ENCODE assay signal across 24 cellular contexts in genomic region chr1:46757956-46758304, GRCh38. TPM values are rescaled to one million over a fixed set of nuclear protein-coding genes. Genes with fewer than 3 reads are reported as not detected.
DNase-seq lines count a peak whose midpoint lies in the region; ATAC-seq, FAIRE-seq and TF ChIP-seq lines count a peak whose summit lies in the region.
"Had no signal": no experiment of that assay in that cellular context is flagged by ENCODE, and none has a peak within 500 bp of the region (broad histone marks: within the 10 kb centered on the region; RNA-seq: fewer than 3 reads in every experiment).

No MANE protein-coding gene starts in this region.

- H2AK5ac ChIP-seq in H1 (ENCODE audit: low read depth, low read length): no peak overlapping the region
- no peak overlapping the region for H2AK5ac ChIP-seq in mesendoderm (ENCODE audit: low read length)

- H2BK15ac ChIP-seq in H1 (ENCODE audit: low read length) (no peak overlapping the region), mesendoderm (replicated peaks; ENCODE audit: low read depth) (no peak overlapping the region)

- H3K79me1 ChIP-seq in H1 (ENCODE audit: low read depth, low read length): no peaks in the 10 kb centered on the region
- H3K79me1 ChIP-seq in mesendoderm (ENCODE audit: low read length): no peaks in the 10 kb centered on the region

- no peak overlapping the region for H4K5ac ChIP-seq in H1 (ENCODE audit: insufficient read length, low read depth, low read length)
- H4K5ac ChIP-seq in mesendoderm (ENCODE audit: low read length): no peak overlapping the region

- FAIRE-seq in H1 (lab: Jason Lieb, UNC): no peak
- FAIRE-seq: GM18507 had no signal

- H3K18ac ChIP-seq in H1 (ENCODE audit: extremely low read depth, low read length) (no peak overlapping the region), mesendoderm (ENCODE audit: low read length) (no peak overlapping the region)

- H2BK120ac ChIP-seq in H1 (replicated peaks; ENCODE audit: low read depth, low read length) (no peak overlapping the region), mesendoderm (ENCODE audit: low read depth, low read length) (no peak overlapping the region)

- no peak overlapping the region for H3K4me3 ChIP-seq in H1 (ENCODE audit: extremely low read depth in 1 of 4, insufficient read depth in 2 of 4, low read depth in 3 of 4, low read length in 4 of 4)
- no peak overlapping the region for H3K4me3 ChIP-seq in mesendoderm (ENCODE audit: low read length)
- no peak overlapping the region for H3K4me3 ChIP-seq in stomach
- no peak overlapping the region for H3K4me3 ChIP-seq in CD8-positive, alpha-beta memory T cell (ENCODE audit: low read length)
- H3K4me3 ChIP-seq: coronary artery, heart left ventricle had no signal

- H2BK5ac ChIP-seq in H1 (ENCODE audit: low read depth, low read length) (peak overlapping the region; percentile 73), mesendoderm (ENCODE audit: low read length) (no peak overlapping the region)

- CTCF ChIA-PET in H1 (lab: Charles Lee; ENCODE audit: partially characterized antibody): interaction anchor here (0.7 to 1.8 kb wide), 7 partner anchors 8 to 61 kb away, joined by 3 to 10 read pairs (median 4); no protein-coding TSS in a partner anchor
- CTCF ChIA-PET in CD8-positive, alpha-beta memory T cell (lab: Charles Lee): no interaction called here

- DNase-seq in H1 (ENCODE audit: low read depth in 1 of 2, low spot score in 2 of 2) (no peak), mesendoderm (peak; percentile 60), stomach (no peak), globus pallidus (ENCODE audit: low spot score) (no peak)
- no peak for DNase-seq in CD8-positive, alpha-beta memory T cell
- DNase-seq: activated CD4-positive, CD25-positive, alpha-beta regulatory T cell treated with anti-CD3 and anti-CD28 coated beads, Interleukin-2, amount 50 U/mL, for 72 hours; activated CD8-positive, alpha-beta T cell treated with anti-CD3 and anti-CD28 coated beads for 36 hours; activated effector memory CD4-positive, alpha-beta T cell treated with anti-CD3 and anti-CD28 coated beads, Interleukin-2, amount 50 U/mL, for 16 hours; activated T-cell treated with anti-CD3 and anti-CD28 coated beads for 4 hours; brain microvascular endothelial cell; C1 segment of cervical spinal cord; heart left ventricle; MV-4-11; NCI-H1694 treated with DMSO at 0.1 percent for 48 hours; right cardiac atrium; stimulated activated CD4-positive, alpha-beta T cell treated with anti-CD3 and anti-CD28 coated beads, Interleukin-15, amount 100 ng/mL, for 24 hours; T-helper 9 cell had no signal

- peaks cover 0 to 2% (median 0%) of the 10 kb centered on the region in 5 donors for H3K9me3 Mint-ChIP-seq in CD8-positive, alpha-beta memory T cell
- H3K9me3 Mint-ChIP-seq: activated CD8-positive, alpha-beta T cell treated with anti-CD3 and anti-CD28 coated beads for 36 hours had no signal

- H3K4me2 ChIP-seq in H1 (ENCODE audit: insufficient read depth in 1 of 2, low read depth in 2 of 2, low read length in 2 of 2) (peak overlapping the region; percentile 16 to 42; a peak in 2 of 4 replicates), mesendoderm (ENCODE audit: low read length) (no peak overlapping the region)

- H4K8ac ChIP-seq in H1 (ENCODE audit: extremely low read depth, insufficient read depth, low read length): no peak overlapping the region
- H4K8ac ChIP-seq in mesendoderm (ENCODE audit: low read depth, low read length): no peak overlapping the region

- 0 out of 2 replicates have a peak overlapping the region, but pooled peaks have one; percentile 6 for H2BK20ac ChIP-seq in H1 (ENCODE audit: low read length)

- H3K36me3 ChIP-seq in H1 (ENCODE audit: control insufficient read depth in 2 of 4, insufficient read depth in 4 of 4, low read length in 3 of 4) (no peaks in the 10 kb centered on the region), mesendoderm (ENCODE audit: control insufficient read depth, insufficient read depth, low read length) (no peaks in the 10 kb centered on the region), stomach (no peaks in the 10 kb centered on the region)
- no peaks in the 10 kb centered on the region for H3K36me3 ChIP-seq in CD8-positive, alpha-beta memory T cell (ENCODE audit: insufficient read depth, low read length)
- H3K36me3 ChIP-seq: brain microvascular endothelial cell, heart left ventricle had no signal

- H2AFZ ChIP-seq in H1 (ENCODE audit: low read length): 0 out of 2 replicates have a peak overlapping the region, but pooled peaks have one; percentile 7

- H3K14ac ChIP-seq in H1 (ENCODE audit: insufficient read length): no peak overlapping the region

- H3K27me3 Mint-ChIP-seq in CD8-positive, alpha-beta memory T cell: peaks cover 17 to 61% of the 10 kb centered on the region in 2 donors

- peaks cover 6% of the 10 kb centered on the region for H3K23me2 ChIP-seq in H1 (ENCODE audit: low read depth, low read length)

- H4K91ac ChIP-seq in H1 (replicated peaks; ENCODE audit: insufficient read length, low read length): no peak overlapping the region

- no peak for TF ChIP-seq RAD21 in Ishikawa (IDR thresholded peaks at IDR 0.05; ENCODE audit: low read depth)
- no peak for TF ChIP-seq RAD21 in H1 (IDR thresholded peaks at IDR 0.05 in 1 of 2, conservative IDR thresholded peaks at IDR 0.05 in 1 of 2; ENCODE audit: low read depth in 2 of 2, low read length in 2 of 2)

- no peaks in the 10 kb centered on the region for H3K4me1 Mint-ChIP-seq in CD8-positive, alpha-beta memory T cell

- H3K9ac ChIP-seq in H1 (replicated peaks in 1 of 4; ENCODE audit: extremely low read depth in 1 of 4, low read depth in 3 of 4, low read length in 3 of 4) (no peak overlapping the region), mesendoderm (ENCODE audit: low read length) (no peak overlapping the region)

- H3K79me2 ChIP-seq in H1 (ENCODE audit: control insufficient read depth in 1 of 2, insufficient read depth in 2 of 2, low read length in 2 of 2) (no peaks in the 10 kb centered on the region), mesendoderm (ENCODE audit: control insufficient read depth, insufficient read depth, low read length) (no peaks in the 10 kb centered on the region)

- no peaks in the 10 kb centered on the region for H4K20me1 ChIP-seq in H1 (replicated peaks in 1 of 2; ENCODE audit: control insufficient read depth in 1 of 2, insufficient read depth in 2 of 2, low read length in 2 of 2)

- H3K56ac ChIP-seq in H1 (replicated peaks; ENCODE audit: insufficient read length, low read depth, low read length) (no peak overlapping the region), mesendoderm (ENCODE audit: low read length) (no peak overlapping the region)

- peak overlapping the region; percentile 51; the same call in 1 of the 2 replicates for H2BK12ac ChIP-seq in H1 (ENCODE audit: low read depth, low read length)

- H3K27me3 ChIP-seq in H1 (replicated peaks in 1 of 4; ENCODE audit: control insufficient read depth in 3 of 4, extremely low read depth in 1 of 4, insufficient read depth in 3 of 4, low read length in 3 of 4): no peaks in the 10 kb centered on the region
- H3K27me3 ChIP-seq in mesendoderm (ENCODE audit: insufficient read depth, low read length, poor library complexity): no peaks in the 10 kb centered on the region
- no peaks in the 10 kb centered on the region for H3K27me3 ChIP-seq in stomach
- H3K27me3 ChIP-seq in CD8-positive, alpha-beta memory T cell (ENCODE audit: insufficient read depth, low read length, poor library complexity, severe bottlenecking): no peaks in the 10 kb centered on the region
- H3K27me3 ChIP-seq: brain microvascular endothelial cell had no signal

- H3K4me3 Mint-ChIP-seq in CD8-positive, alpha-beta memory T cell: no peak overlapping the region
- H3K4me3 Mint-ChIP-seq: activated CD8-positive, alpha-beta T cell treated with anti-CD3 and anti-CD28 coated beads for 36 hours had no signal

- H3K27ac Mint-ChIP-seq in CD8-positive, alpha-beta memory T cell: no peak overlapping the region
- H3K27ac Mint-ChIP-seq: activated CD8-positive, alpha-beta T cell treated with anti-CD3 and anti-CD28 coated beads for 36 hours had no signal

- peaks cover 4 to 13% (median 8%) of the 10 kb centered on the region in 4 experiments; a peak in 6 of 7 replicates for H3K4me1 ChIP-seq in H1 (replicated peaks in 1 of 4; ENCODE audit: control insufficient read depth in 3 of 4, insufficient read depth in 4 of 4, low read length in 3 of 4)
- H3K4me1 ChIP-seq in mesendoderm (ENCODE audit: control insufficient read depth, low read depth, low read length): peaks cover 9% of the 10 kb centered on the region
- H3K4me1 ChIP-seq in stomach: peaks cover 10 to 40% (median 21%) of the 10 kb centered on the region in 4 donors
- no peaks in the 10 kb centered on the region for H3K4me1 ChIP-seq in CD8-positive, alpha-beta memory T cell (ENCODE audit: insufficient read depth, low read length)
- H3K4me1 ChIP-seq: heart left ventricle had no signal

- TF ChIP-seq EP300 in Ishikawa (IDR thresholded peaks at IDR 0.05; ENCODE audit: borderline replicate concordance) (no peak), H1 (IDR thresholded peaks at IDR 0.05; ENCODE audit: borderline replicate concordance in 1 of 2, low read depth in 2 of 2, low read length in 2 of 2) (no peak), stomach (IDR thresholded peaks at IDR 0.05) (no peak)

- H3K23ac ChIP-seq in H1 (ENCODE audit: insufficient read length) (no peak overlapping the region), mesendoderm (ENCODE audit: low read length) (no peak overlapping the region)

- POLR2A ChIA-PET in H1 (lab: Charles Lee; ENCODE audit: partially characterized antibody): interaction anchor here (0.6 kb wide), 1 partner anchor 33 kb away, joined by 3 read pairs; no protein-coding TSS in a partner anchor
- POLR2A ChIA-PET in CD8-positive, alpha-beta memory T cell (lab: Charles Lee): no interaction called here

- TF ChIP-seq POLR2A in H1 (IDR thresholded peaks at IDR 0.05; ENCODE audit: control extremely low read depth in 1 of 2, low read depth in 2 of 2, low read length in 2 of 2) (no peak), stomach (IDR thresholded peaks at IDR 0.05) (no peak)

- H3K4ac ChIP-seq in H1 (replicated peaks; ENCODE audit: insufficient read length, low read depth, low read length): no peak overlapping the region
- H3K4ac ChIP-seq in mesendoderm (ENCODE audit: low read depth, low read length): no peak overlapping the region

- H3K9me3 ChIP-seq in H1 (ENCODE audit: insufficient read depth in 2 of 2, low read depth in 1 of 2, low read length in 1 of 2): no peaks in the 10 kb centered on the region; a peak in 1 of 4 replicates
- H3K9me3 ChIP-seq in stomach: no peaks in the 10 kb centered on the region
- H3K9me3 ChIP-seq in CD8-positive, alpha-beta memory T cell (ENCODE audit: low read length): no peaks in the 10 kb centered on the region

- TF ChIP-seq CTCF in H1 (IDR thresholded peaks at IDR 0.05; ENCODE audit: control extremely low read depth in 1 of 3, insufficient read depth in 1 of 3, low read depth in 1 of 3, low read length in 3 of 3) (no peak), stomach (IDR thresholded peaks at IDR 0.05) (no peak)

- H3K27ac ChIP-seq in H1 (ENCODE audit: low read depth, low read length) (no peak overlapping the region), mesendoderm (ENCODE audit: low read depth, low read length) (no peak overlapping the region), stomach (peak overlapping the region; percentile 44 to 67 (median 58))
- no peak overlapping the region for H3K27ac ChIP-seq in CD8-positive, alpha-beta memory T cell (ENCODE audit: low read depth, low read length)
- H3K27ac ChIP-seq: brain microvascular endothelial cell, coronary artery, heart left ventricle had no signal

- ATAC-seq in HG02588 (IDR thresholded peaks at IDR 0.05; ENCODE audit: unreplicated experiment) (no peak), HG03565 (IDR thresholded peaks at IDR 0.05; ENCODE audit: unreplicated experiment) (no peak)
- ATAC-seq: activated CD8-positive, alpha-beta T cell treated with anti-CD3 and anti-CD28 coated beads for 36 hours; heart left ventricle; right cardiac atrium had no signal

- H3K36me3 Mint-ChIP-seq in CD8-positive, alpha-beta memory T cell: no peaks in the 10 kb centered on the region

- intact Hi-C loops in stomach (cut with DNase I; ENCODE audit: low total_unique reads): no loop called here

RNA-seq across cellular contexts. Expression of gene EFCAB14, which starts 39.0 kb away (rescaled TPM):
- 36.9 and 40.4 TPM in 2 replicates for total RNA-seq in H1 (2021; fragmentation: NEBNext Ultra II Directional; extraction: Animal tissue kit (Norgen Biotek cat#: 25700))
- polyA plus RNA-seq in H1 (2011; rRNA removed) (14.0 and 19.4 TPM in 2 replicates), stomach (10 to 100 TPM; 19.6 to 59.6 (median 37.2) TPM)
- 20.0 TPM for polyA plus RNA-seq in H1 (2011; cell fraction: cytosol; rRNA removed)
- 18.3 TPM for polyA plus RNA-seq in H1 (2011; cell fraction: nucleus; rRNA removed)
- polyA plus RNA-seq in H1 (2012, experiment 1 of 2): 13.3 to 19.9 TPM (median 17.7 TPM) in 4 replicates
- 4.5 TPM for polyA plus RNA-seq in H1 (2012, experiment 2 of 2)
- polyA plus RNA-seq in H1 (2013, experiment 1 of 2): 35.7 TPM
- 37.0 TPM for polyA plus RNA-seq in H1 (2013, experiment 2 of 2)
- 28.2 and 35.7 TPM in 2 replicates for polyA minus RNA-seq in H1 (2011; rRNA and poly(A)+ RNA removed)
- 26.2 TPM for polyA minus RNA-seq in H1 (2011; cell fraction: cytosol; rRNA and poly(A)+ RNA removed)
- polyA minus RNA-seq in H1 (2011; cell fraction: nucleus; rRNA and poly(A)+ RNA removed): 37.0 TPM
- polyA plus RNA-seq in mesendoderm (2013, experiment 1 of 2): 26.7 TPM
- 27.1 TPM for polyA plus RNA-seq in mesendoderm (2013, experiment 2 of 2)
- total RNA-seq in stomach: 100 to 1,000 TPM in 3 of 5 donors, 10 to 100 TPM in 2; 45.5 to 164 (median 138) TPM
- 10 to 100 TPM; 41.2 to 43.5 TPM for total RNA-seq in CD8-positive, alpha-beta memory T cell
- 135 TPM for polyA plus RNA-seq in CD8-positive, alpha-beta memory T cell

RNA-seq across cellular contexts. Expression of gene CYP4B1, which starts 40.9 kb away (rescaled TPM):
- total RNA-seq in H1 (2021; fragmentation: NEBNext Ultra II Directional; extraction: Animal tissue kit (Norgen Biotek cat#: 25700)): not detected in 2 replicates
- 0.08 and 0.23 TPM in 2 replicates for polyA plus RNA-seq in H1 (2011; rRNA removed)
- 0.09 TPM for polyA plus RNA-seq in H1 (2011; cell fraction: cytosol; rRNA removed)
- polyA plus RNA-seq in H1 (2011; cell fraction: nucleus; rRNA removed): 0.51 TPM
- polyA plus RNA-seq in H1 (2012, experiment 1 of 2): not detected in 4 replicates
- polyA plus RNA-seq in H1 (2012, experiment 2 of 2): not detected
- 0.30 TPM for polyA plus RNA-seq in H1 (2013, experiment 1 of 2)
- polyA plus RNA-seq in H1 (2013, experiment 2 of 2): not detected
- not detected in 2 replicates for polyA minus RNA-seq in H1 (2011; rRNA and poly(A)+ RNA removed)
- polyA minus RNA-seq in H1 (2011; cell fraction: cytosol; rRNA and poly(A)+ RNA removed): not detected
- not detected for polyA minus RNA-seq in H1 (2011; cell fraction: nucleus; rRNA and poly(A)+ RNA removed)
- not detected for polyA plus RNA-seq in mesendoderm (2013, experiment 1 of 2)
- polyA plus RNA-seq in mesendoderm (2013, experiment 2 of 2): not detected
- 100 to 1,000 TPM in 1 of 5 donors, 10 to 100 TPM in 1, 1 to 10 TPM in 3; 5.1 to 110 (median 7.5) TPM for total RNA-seq in stomach
- polyA plus RNA-seq in stomach: 10 to 100 TPM in 1 of 3 donors, 1 to 10 TPM in 1, under 1 TPM in 1; 0.75 to 26.6 (median 1.5) TPM
- total RNA-seq in CD8-positive, alpha-beta memory T cell: not detected
- not detected for polyA plus RNA-seq in CD8-positive, alpha-beta memory T cell
- total RNA-seq: activated CD8-positive, alpha-beta T cell treated with anti-CD3 and anti-CD28 coated beads for 36 hours; H9; myocyte had no signal

Comparison
In these comparisons a context has a peak if more than half of its experiments do, and no peak if none do; other contexts are left out.
1. H3K27ac ChIP-seq: peak in stomach (5 of 5); none in H1 (single experiment), mesendoderm (single experiment) and CD8-positive, alpha-beta memory T cell (single experiment).